10 cellular contexts compared by ENCODE assay signal in the genomic region with DNA sequence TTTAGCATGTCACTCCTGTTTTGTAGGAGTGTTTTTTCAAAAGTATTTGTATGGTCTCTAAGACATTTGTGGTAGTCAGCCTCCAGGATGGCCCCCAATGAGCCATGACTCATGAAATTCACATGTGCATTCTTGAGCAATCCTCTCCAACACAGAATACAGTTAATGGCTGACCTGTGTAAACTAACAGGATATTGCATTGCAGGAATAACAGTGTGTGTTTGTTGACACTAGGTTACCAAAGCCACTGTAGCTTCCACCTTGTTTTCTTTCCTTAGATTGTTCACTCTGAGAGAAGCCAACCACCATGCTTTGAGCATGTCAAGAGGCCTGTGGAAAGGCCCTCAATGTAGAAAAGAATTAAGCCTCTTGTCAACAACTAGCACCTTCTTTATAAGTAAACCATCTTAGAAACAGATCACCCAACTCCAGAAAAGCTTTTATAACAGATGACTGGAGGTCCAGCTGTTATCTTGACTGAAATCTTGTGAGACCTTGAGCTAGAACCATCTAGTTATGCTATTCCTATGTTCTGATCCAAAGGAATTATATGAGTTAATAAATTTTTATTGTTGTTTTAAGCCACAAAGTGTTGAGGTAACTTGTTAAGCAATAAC. TPM values are rescaled to one million over a fixed set of nuclear protein-coding genes. Genes with fewer than 3 reads are reported as not detected.
DNase-seq lines count a peak whose midpoint lies in the region; ATAC-seq and TF ChIP-seq lines count a peak whose summit lies in the region.
"Had no signal": no experiment of that assay in that cellular context is flagged by ENCODE, and none has a peak within 500 bp of the region (broad histone marks: within the 10 kb centered on the region; RNA-seq: fewer than 3 reads in every experiment).

No MANE protein-coding gene starts in this region.

- CTCF ChIA-PET in RWPE1 (lab: Yijun Ruan, JAX) = no interaction called here

- H3K27me3 ChIP-seq in foreskin keratinocyte = no peaks in the 10 kb centered on the region
- H3K27me3 ChIP-seq: sigmoid colon had no signal

- POLR2A ChIA-PET in RWPE1 (lab: Yijun Ruan, JAX; ENCODE audit: low non-redundant PET) = no interaction called here

- TF ChIP-seq CTCF in RWPE1 (conservative IDR thresholded peaks at IDR 0.05; ENCODE audit: low read depth) (no peak), foreskin keratinocyte (conservative IDR thresholded peaks at IDR 0.05) (no peak)

- H3K4me1 ChIP-seq in foreskin keratinocyte = no peaks in the 10 kb centered on the region

- ATAC-seq in foreskin keratinocyte (peak; percentile 89), GM18873 (IDR thresholded peaks at IDR 0.05; ENCODE audit: low FRiP score, unreplicated experiment) (no peak), GM18861 (IDR thresholded peaks at IDR 0.05; ENCODE audit: unreplicated experiment) (no peak), GM19328 (IDR thresholded peaks at IDR 0.05; ENCODE audit: unreplicated experiment) (no peak)

- H3K27ac ChIP-seq in RWPE1 (no peak overlapping the region), foreskin keratinocyte (no peak overlapping the region)
- H3K27ac ChIP-seq: sigmoid colon had no signal

- DNase-seq in NCI-H748 (lab: John Stamatoyannopoulos, UW; ENCODE audit: unreplicated experiment) (peak; percentile 2), NCI-H748 treated with DMSO at 0.1 percent for 48 hours (lab: John Stamatoyannopoulos, UW) (no peak), RWPE1 (ENCODE audit: low spot score) (peak; percentile 15), foreskin keratinocyte (peak; percentile 59 to 77), smooth muscle cell of the brain vasculature (ENCODE audit: low read depth, low spot score) (peak; percentile 87)
- DNase-seq: foreskin melanocyte, sigmoid colon had no signal

RNA-seq across cellular contexts. Expression of gene TBCK, which starts 28.5 kb away (rescaled TPM):
- total RNA-seq in foreskin keratinocyte = 11.9 and 13.1 TPM in 2 replicates
- 5.0 and 5.2 TPM in 2 replicates for polyA plus RNA-seq in foreskin keratinocyte

RNA-seq across cellular contexts. Expression of gene AIMP1, which starts 28.9 kb away (rescaled TPM):
- total RNA-seq in foreskin keratinocyte = 39.6 and 40.8 TPM in 2 replicates
- polyA plus RNA-seq in foreskin keratinocyte = 31.8 and 40.2 TPM in 2 replicates
